In genomic region chr14:34013714-34014055, GRCh38 we compare ENCODE assay signal across 9 cellular contexts.
DNase-seq lines count a peak whose midpoint lies in the region; ATAC-seq, FAIRE-seq and TF ChIP-seq lines count a peak whose summit lies in the region.
"Had no signal": no experiment of that assay in that cellular context is flagged by ENCODE, and none has a peak within 500 bp of the region (broad histone marks: within the 10 kb centered on the region; RNA-seq: fewer than 3 reads in every experiment).

No MANE protein-coding gene starts in this region.

- peak overlapping the region; percentile 44; the same call in 1 of the 2 replicates for H3K27ac Mint-ChIP-seq in GM23338
- H3K27ac Mint-ChIP-seq in CD4-positive, alpha-beta T cell: no peak overlapping the region

- SMC1A ChIA-PET in GM12878 (lab: Charles Lee; ENCODE audit: uncharacterized antibody, unreplicated experiment): interaction anchor here (0.7 to 11.4 kb wide), 29 partner anchors 9 to 209 kb away, joined by 3 to 132 read pairs (median 5); no protein-coding TSS in a partner anchor

- H3K4me1 ChIP-seq in GM23338 (ENCODE audit: insufficient read depth) (peaks cover 29% of the 10 kb centered on the region), GM12878 (ENCODE audit: control insufficient read depth, insufficient read depth, low read length) (peaks cover 18% of the 10 kb centered on the region)

- H3K9me2 ChIP-seq in GM23338 (ENCODE audit: insufficient read depth): peaks cover 10% of the 10 kb centered on the region

- H3K4me2 ChIP-seq in GM23338: no peak overlapping the region
- H3K4me2 ChIP-seq in GM12878 (ENCODE audit: control insufficient read depth, insufficient read depth): peak overlapping the region; percentile 58

- no peaks in the 10 kb centered on the region; the same call in 2 of the 3 replicates for H3K9me3 ChIP-seq in GM12878 (replicated peaks; ENCODE audit: control insufficient read depth, insufficient read depth, low read length)
- H3K9me3 ChIP-seq in CD4-positive, alpha-beta T cell (ENCODE audit: control insufficient read depth, low read length): no peaks in the 10 kb centered on the region

- H3K27me3 ChIP-seq in GM23338 (ENCODE audit: insufficient read depth) (no peaks in the 10 kb centered on the region), GM12878 (replicated peaks in 1 of 2; ENCODE audit: control insufficient read depth in 2 of 2, insufficient read depth in 2 of 2, low read length in 1 of 2) (no peaks in the 10 kb centered on the region)
- H3K27me3 ChIP-seq in CD4-positive, alpha-beta T cell (ENCODE audit: control insufficient read depth, insufficient read depth, low read length): no peaks in the 10 kb centered on the region

- in situ Hi-C loops in KBM-7 (cut with MboI; ENCODE audit: low pct_unique_long_range_greater_than_20kb, low sequenced_read_pairs): no loop called here
- in situ Hi-C loops in GM12878 (cut with MboI): no loop called here

- H3K4me1 Mint-ChIP-seq in GM23338: peaks cover 21% of the 10 kb centered on the region
- H3K4me1 Mint-ChIP-seq in CD4-positive, alpha-beta T cell (ENCODE audit: low read depth): peaks cover 9% of the 10 kb centered on the region

- peak overlapping the region; percentile 1; the same call in 1 of the 2 replicates for H2AFZ ChIP-seq in GM23338
- H2AFZ ChIP-seq in GM12878 (ENCODE audit: control insufficient read depth, low read depth, low read length): peak overlapping the region; percentile 53

- no peak for FAIRE-seq in GM12878 (lab: Jason Lieb, UNC)
- FAIRE-seq: urothelium cell line had no signal

- no peak for TF ChIP-seq CTCF in GM23338 (conservative IDR thresholded peaks at IDR 0.05; ENCODE audit: low read depth in 2 of 2)
- TF ChIP-seq CTCF in GM12878 (IDR thresholded peaks at IDR 0.05 in 2 of 3, conservative IDR thresholded peaks at IDR 0.05 in 1 of 3; ENCODE audit: control insufficient read depth in 2 of 3, extremely low read depth in 1 of 3, insufficient read depth in 1 of 3, low read depth in 3 of 3, low read length in 3 of 3): no peak
- TF ChIP-seq CTCF in CD4-positive, alpha-beta T cell (IDR thresholded peaks at IDR 0.05): no peak

- no peak for TF ChIP-seq EP300 in GM12878 (IDR thresholded peaks at IDR 0.05; ENCODE audit: borderline replicate concordance in 1 of 2, control insufficient read depth in 1 of 2, low read depth in 2 of 2, low read length in 2 of 2)

- H3K36me3 Mint-ChIP-seq in GM23338 (ENCODE audit: low read depth): no peaks in the 10 kb centered on the region
- no peaks in the 10 kb centered on the region for H3K36me3 Mint-ChIP-seq in CD4-positive, alpha-beta T cell (ENCODE audit: low read depth)

- no peaks in the 10 kb centered on the region for H3F3A ChIP-seq in GM23338 (replicated peaks; ENCODE audit: low read depth)

- POLR2A ChIA-PET in GM12878 (lab: Charles Lee): interaction anchor here (0.9 to 3.6 kb wide), 12 partner anchors 10 to 79 kb away, joined by 3 to 26 read pairs (median 5); partner anchors contain the start of gene EGLN3
- POLR2A ChIA-PET in CD4-positive, alpha-beta T cell (lab: Charles Lee): no interaction called here

- 0 out of 2 replicates have a peak overlapping the region, but pooled peaks have one; percentile 0 for H3K27ac ChIP-seq in GM23338 (ENCODE audit: low read depth)
- peak overlapping the region; percentile 70 for H3K27ac ChIP-seq in GM12878 (ENCODE audit: control insufficient read depth, insufficient read depth)
- no peak overlapping the region for H3K27ac ChIP-seq in CD4-positive, alpha-beta T cell (ENCODE audit: low read depth, low read length)

- no peaks in the 10 kb centered on the region for H3K9me3 Mint-ChIP-seq in GM23338
- H3K9me3 Mint-ChIP-seq in CD4-positive, alpha-beta T cell: no peaks in the 10 kb centered on the region

- H3K79me2 ChIP-seq in GM23338 (replicated peaks; ENCODE audit: insufficient read depth): no peaks in the 10 kb centered on the region
- no peaks in the 10 kb centered on the region; the same call in 1 of the 2 replicates for H3K79me2 ChIP-seq in GM12878 (ENCODE audit: control insufficient read depth, insufficient read depth, low read length)

- H3K9ac ChIP-seq in GM12878 (ENCODE audit: control insufficient read depth, insufficient read depth, low read length): peak overlapping the region; percentile 42; the same call in 1 of the 2 replicates

- DNase-seq in GM23338 (ENCODE audit: low spot score): peak; percentile 17
- DNase-seq in KBM-7: peak; percentile 87
- DNase-seq in GM12878 (ENCODE audit: low read depth, low spot score): no peak
- DNase-seq in UCSD-AML1 (lab: John Stamatoyannopoulos, UW; ENCODE audit: unreplicated experiment): no peak
- DNase-seq in CD4-positive, alpha-beta T cell: no peak
- DNase-seq in NCI-H128 (lab: John Stamatoyannopoulos, UW; ENCODE audit: unreplicated experiment): no peak
- DNase-seq in NCI-H748 (lab: John Stamatoyannopoulos, UW; ENCODE audit: unreplicated experiment): no peak

- H3K4me3 ChIP-seq in GM23338: no peak overlapping the region
- peak overlapping the region; percentile 41; the same call in 1 of the 2 replicates for H3K4me3 ChIP-seq in GM12878

- 0% methylated on average over 5 of the region's 5 CpGs for WGBS in GM12878 (ENCODE audit: insufficient coverage, insufficient replicate concordance, low lambda C conversion rate, missing lambda C conversion rate)

- BruUV-seq in GM12878 (replicated peaks; lab: Mats Ljungman, UMichigan): no TSS peak

- no peak for TF ChIP-seq POLR2A in GM12878 (IDR thresholded peaks at IDR 0.05; ENCODE audit: low read depth, low read length)

- no peak for TF ChIP-seq RAD21 in GM12878 (IDR thresholded peaks at IDR 0.05; ENCODE audit: insufficient read depth, low read depth, low read length)

- H4K20me1 ChIP-seq in GM23338 (replicated peaks; ENCODE audit: insufficient read depth) (no peaks in the 10 kb centered on the region), GM12878 (ENCODE audit: control insufficient read depth, insufficient read depth) (no peaks in the 10 kb centered on the region)

- H3K4me3 Mint-ChIP-seq in GM23338: no peak overlapping the region
- no peak overlapping the region for H3K4me3 Mint-ChIP-seq in CD4-positive, alpha-beta T cell

- H3K27me3 Mint-ChIP-seq in GM23338 (ENCODE audit: insufficient read depth, low read depth, poor library complexity): peaks cover 2% of the 10 kb centered on the region
- no peaks in the 10 kb centered on the region for H3K27me3 Mint-ChIP-seq in CD4-positive, alpha-beta T cell

- H3K36me3 ChIP-seq in GM23338 (ENCODE audit: insufficient read depth) (no peaks in the 10 kb centered on the region), GM12878 (ENCODE audit: control insufficient read depth in 2 of 2, insufficient read depth in 2 of 2, low read length in 1 of 2) (no peaks in the 10 kb centered on the region)

- CTCF ChIA-PET in GM12878 (lab: Yijun Ruan, JAX): interaction anchor here (0.8 to 4.7 kb wide), 16 partner anchors 9 to 215 kb away, joined by 3 to 30 read pairs (median 4); no protein-coding TSS in a partner anchor
- CTCF ChIA-PET in CD4-positive, alpha-beta T cell (lab: Charles Lee): interaction anchor here (1.2 kb wide), 1 partner anchor 46 kb away, joined by 3 read pairs; no protein-coding TSS in a partner anchor

- intact Hi-C loops in GM12878 (cut with micrococcal nuclease; ENCODE audit: unreplicated experiment): loop anchor here (5.0 kb wide), 1 partner anchor 36 kb away; no protein-coding TSS in a partner anchor
- intact Hi-C loops in CD4-positive, alpha-beta T cell (cut with DNase I, micrococcal nuclease): no loop called here

- RAD21 ChIA-PET in GM12878 (lab: Charles Lee; ENCODE audit: unreplicated experiment): interaction anchor here (0.7 to 7.4 kb wide), 22 partner anchors 9 to 334 kb away, joined by 3 to 29 read pairs (median 7); no protein-coding TSS in a partner anchor

- ATAC-seq in GM18907 (IDR thresholded peaks at IDR 0.05; ENCODE audit: unreplicated experiment) (peak; percentile 57), GM23338 (no peak), GM12878 (peak; percentile 65)
- ATAC-seq in CD4-positive, alpha-beta T cell (ENCODE audit: poor library complexity): no peak

TF ChIP-seq in GM23338, 12 proteins besides CTCF, POLR2A, EP300 and RAD21 (continues in another document):
- TF ChIP-seq CREB1 (CRISPR knock-in tag; IDR thresholded peaks at IDR 0.05; ENCODE audit: low read depth): no peak

TF ChIP-seq in GM12878, 131 proteins besides CTCF, POLR2A, EP300 and RAD21 (continues in another document):
- TF ChIP-seq PKNOX1 (IDR thresholded peaks at IDR 0.05) (no peak), ZNF687 (IDR thresholded peaks at IDR 0.05) (0 out of 2 replicates have a peak, but pooled peaks have one; percentile 14)

Comparison
In these comparisons a context has a peak if more than half of its experiments do, and no peak if none do; other contexts are left out.
1. ATAC-seq: peak in GM18907 (single experiment) and GM12878 (single experiment); none in GM23338 (single experiment) and CD4-positive, alpha-beta T cell (single experiment).
2. DNase-seq: peak in GM23338 (single experiment) and KBM-7 (single experiment); none in GM12878 (single experiment), UCSD-AML1 (single experiment), CD4-positive, alpha-beta T cell (0 of 10), NCI-H128 (single experiment) and NCI-H748 (single experiment).